Comparison of ENCODE assay signal across 13 cellular contexts in genomic region chr7:12706900-12707536, GRCh38. TPM values are rescaled to one million over a fixed set of nuclear protein-coding genes. Genes with fewer than 3 reads are reported as not detected.
DNase-seq lines count a peak whose midpoint lies in the region; ATAC-seq, FAIRE-seq and TF ChIP-seq lines count a peak whose summit lies in the region.
"Had no signal": no experiment of that assay in that cellular context is flagged by ENCODE, and none has a peak within 500 bp of the region (broad histone marks: within the 10 kb centered on the region; RNA-seq: fewer than 3 reads in every experiment).

No MANE protein-coding gene starts in this region.

- H3K9ac ChIP-seq in smooth muscle cell (ENCODE audit: low read depth): peak overlapping the region; percentile 15

- FAIRE-seq in GM12892 (lab: Jason Lieb, UNC): no peak

- peak overlapping the region; percentile 62 for H3K4me2 ChIP-seq in smooth muscle cell

- H3K9me3 ChIP-seq in esophagus squamous epithelium (no peaks in the 10 kb centered on the region), smooth muscle cell (replicated peaks; ENCODE audit: low read depth) (peaks cover under 1% of the 10 kb centered on the region)
- H3K9me3 ChIP-seq: body of pancreas had no signal

- H3K4me1 ChIP-seq in esophagus squamous epithelium: peaks cover 0 to 45% (median 18%) of the 10 kb centered on the region in 3 donors
- H3K4me1 ChIP-seq in smooth muscle cell (ENCODE audit: low read depth): peaks cover 24% of the 10 kb centered on the region
- H3K4me1 ChIP-seq: body of pancreas had no signal

- H3K27ac ChIP-seq in esophagus squamous epithelium (peak overlapping the region in 3 of 4 donors; percentile 39 to 67 (median 60)), smooth muscle cell (ENCODE audit: low read depth) (peak overlapping the region; percentile 75)
- H3K27ac ChIP-seq: body of pancreas had no signal

- peaks cover 7% of the 10 kb centered on the region for H3F3A ChIP-seq in smooth muscle cell (ENCODE audit: low read depth)

- intact Hi-C loops in esophagus squamous epithelium (cut with DNase I): no loop called here

- H3K36me3 ChIP-seq in esophagus squamous epithelium (no peaks in the 10 kb centered on the region), smooth muscle cell (ENCODE audit: low read depth) (no peaks in the 10 kb centered on the region)

- TF ChIP-seq POLR2A in esophagus squamous epithelium (IDR thresholded peaks at IDR 0.05): no peak
- TF ChIP-seq POLR2A in GM12892 (IDR thresholded peaks at IDR 0.05; ENCODE audit: low read depth, low read length): no peak

- H3K4me3 ChIP-seq in esophagus squamous epithelium (no peak overlapping the region), smooth muscle cell (no peak overlapping the region)
- H3K4me3 ChIP-seq: body of pancreas had no signal

- H2AFZ ChIP-seq in smooth muscle cell (ENCODE audit: low read depth): no peak overlapping the region

- peaks cover 8% of the 10 kb centered on the region for H3K79me2 ChIP-seq in smooth muscle cell (ENCODE audit: low read depth)

- peak; percentile 45 for DNase-seq in HT1080 (ENCODE audit: low read depth)
- DNase-seq in NCI-H748 treated with DMSO at 0.1 percent for 48 hours (lab: John Stamatoyannopoulos, UW): peak; percentile 91
- DNase-seq in esophagus squamous epithelium (lab: John Stamatoyannopoulos, UW): no peak
- DNase-seq in smooth muscle cell (lab: John Stamatoyannopoulos, UW; ENCODE audit: unreplicated experiment): no peak
- DNase-seq in stimulated activated CD4-positive, alpha-beta T cell treated with anti-CD3 and anti-CD28 coated beads, Interleukin-2, amount 100 ng/mL, for 48 hours: no peak
- no peak for DNase-seq in GM12892 (ENCODE audit: insufficient read length)
- DNase-seq: activated CD4-positive, alpha-beta memory T cell treated with anti-CD3 and anti-CD28 coated beads, Interleukin-2, amount 10 ng/mL, durations not matched to agents 7 days and 5 days; body of pancreas; H9; left ventricle myocardium superior; NCI-H2029 treated with DMSO at 0.1 percent for 48 hours had no signal

- ATAC-seq in HG03095 (IDR thresholded peaks at IDR 0.05; ENCODE audit: unreplicated experiment) (no peak), HG03354 (IDR thresholded peaks at IDR 0.05; ENCODE audit: poor library complexity, severe bottlenecking, unreplicated experiment) (no peak)
- ATAC-seq: body of pancreas, left ventricle myocardium superior had no signal

- H3K27me3 ChIP-seq in esophagus squamous epithelium (no peaks in the 10 kb centered on the region), smooth muscle cell (ENCODE audit: low read depth) (no peaks in the 10 kb centered on the region)
- H3K27me3 ChIP-seq: body of pancreas had no signal

- TF ChIP-seq CTCF in esophagus squamous epithelium (IDR thresholded peaks at IDR 0.05): no peak
- no peak for TF ChIP-seq CTCF in smooth muscle cell (IDR thresholded peaks at IDR 0.05; ENCODE audit: borderline replicate concordance, insufficient read depth, poor library complexity, severe bottlenecking)

- H4K20me1 ChIP-seq in smooth muscle cell (ENCODE audit: low read depth): no peaks in the 10 kb centered on the region

RNA-seq across cellular contexts. Expression of gene ARL4A, which starts 19.6 kb away (rescaled TPM):
- total RNA-seq in HT1080 (2014; rRNA removed; shearing (Covaris generic)): 14.8 and 18.2 TPM in 2 replicates
- 14.8 and 15.6 TPM in 2 replicates for polyA plus RNA-seq in HT1080 (2015; cell fraction: cytosol; rRNA removed)
- polyA plus RNA-seq in HT1080 (2015; cell fraction: nucleus; rRNA removed): 4.6 and 5.9 TPM in 2 replicates
- 100 to 1,000 TPM in 1 of 4 donors, 10 to 100 TPM in 3; 40.5 to 102 (median 48.5) TPM for total RNA-seq in esophagus squamous epithelium
- total RNA-seq in smooth muscle cell: 86.6 and 112 TPM in 2 replicates
- 97.3 and 113 TPM in 2 replicates for polyA plus RNA-seq in smooth muscle cell
- polyA plus RNA-seq in GM12892 (2012; ENCODE audit: missing spikeins): 2.1 TPM

Comparison
In these comparisons a context has a peak if more than half of its experiments do, and no peak if none do; other contexts are left out.
1. DNase-seq: peak in HT1080 (single experiment) and NCI-H748 treated with DMSO at 0.1 percent for 48 hours (single experiment); none in esophagus squamous epithelium (single experiment), smooth muscle cell (single experiment), stimulated activated CD4-positive, alpha-beta T cell treated with anti-CD3 and anti-CD28 coated beads, Interleukin-2, amount 100 ng/mL, for 48 hours (0 of 2) and GM12892 (single experiment).